ENCODE assay signal across 8 cellular contexts in the genomic region with DNA sequence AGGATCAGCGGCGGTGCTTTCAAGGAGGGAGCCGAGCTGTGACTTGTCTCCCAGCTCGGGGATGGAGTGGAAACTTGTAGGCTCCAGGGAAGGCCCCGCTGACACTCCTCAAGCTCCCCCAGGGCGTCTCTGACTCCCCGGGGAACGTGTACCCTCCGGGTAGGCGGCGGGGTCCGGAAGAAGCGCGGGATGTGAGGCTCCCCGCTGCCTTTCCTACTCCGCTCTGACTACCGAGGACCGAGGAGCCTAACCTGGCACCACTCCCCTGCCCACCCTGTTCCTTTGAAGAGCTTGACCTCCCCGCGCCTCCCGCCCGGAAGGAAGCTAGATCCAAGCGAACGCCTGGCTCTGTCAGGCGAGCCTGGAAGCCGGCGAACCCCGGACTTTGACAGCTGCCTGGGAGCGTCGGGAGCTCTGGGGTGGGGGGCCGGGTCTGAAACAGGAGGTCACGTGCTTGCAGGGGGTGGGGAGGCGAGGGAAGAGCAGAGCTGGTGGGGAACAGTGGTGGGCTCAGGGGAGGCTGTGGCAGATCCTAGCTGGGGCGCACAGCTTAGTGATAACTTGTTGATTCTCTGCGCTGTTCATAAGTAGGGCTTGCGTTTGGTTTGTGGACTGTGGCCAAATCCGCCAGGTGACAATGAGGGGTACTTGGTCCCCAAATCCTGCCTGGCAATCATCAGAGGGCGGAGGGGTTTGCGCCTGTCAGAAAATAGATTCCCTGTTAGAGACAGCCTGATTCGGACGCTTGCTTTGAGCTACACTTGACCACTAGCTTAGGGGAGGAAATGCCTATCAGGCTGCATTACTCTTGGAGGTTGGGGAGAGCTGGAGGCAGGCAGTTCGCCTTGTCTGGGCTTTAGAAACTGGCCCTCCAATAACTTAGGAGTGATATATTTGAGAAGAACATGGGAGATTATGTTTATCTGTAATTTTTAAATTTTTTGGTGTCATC. TPM values are rescaled to one million over a fixed set of nuclear protein-coding genes. Genes with fewer than 3 reads are reported as not detected.
DNase-seq lines count a peak whose midpoint lies in the region; ATAC-seq and TF ChIP-seq lines count a peak whose summit lies in the region.

No MANE protein-coding gene starts in this region.

- H3K9me3 Mint-ChIP-seq in naive thymus-derived CD8-positive, alpha-beta T cell, result no peaks in the 10 kb centered on the region

- no peaks in the 10 kb centered on the region for H3K9me3 ChIP-seq in parathyroid adenoma (ENCODE audit: control insufficient read depth, low read length)

- H3K4me3 ChIP-seq in parathyroid adenoma (ENCODE audit: low read depth, low read length), result no peak overlapping the region

- ATAC-seq in foreskin keratinocyte, result peak; percentile 11
- ATAC-seq in GM19452 (IDR thresholded peaks at IDR 0.05; ENCODE audit: unreplicated experiment), result no peak
- no peak for ATAC-seq in naive thymus-derived CD8-positive, alpha-beta T cell
- ATAC-seq in GM21447 (IDR thresholded peaks at IDR 0.05; ENCODE audit: unreplicated experiment), result no peak

- H3K27ac ChIP-seq in foreskin keratinocyte (no peak overlapping the region), parathyroid adenoma (no peak overlapping the region)

- H3K36me3 ChIP-seq in parathyroid adenoma (ENCODE audit: control insufficient read depth, insufficient read depth, low read length), result no peaks in the 10 kb centered on the region

- TF ChIP-seq CTCF in foreskin keratinocyte (conservative IDR thresholded peaks at IDR 0.05) (no peak), parathyroid adenoma (IDR thresholded peaks at IDR 0.05) (no peak)

- H3K4me1 Mint-ChIP-seq in naive thymus-derived CD8-positive, alpha-beta T cell, result peaks cover 2 to 11% (median 8%) of the 10 kb centered on the region in 4 donors

- no peaks in the 10 kb centered on the region for H3K79me2 ChIP-seq in parathyroid adenoma

- no peaks in the 10 kb centered on the region for H3K4me1 ChIP-seq in foreskin keratinocyte
- no peaks in the 10 kb centered on the region for H3K4me1 ChIP-seq in parathyroid adenoma

- no peak overlapping the region for H3K27ac Mint-ChIP-seq in naive thymus-derived CD8-positive, alpha-beta T cell

- H2AFZ ChIP-seq in parathyroid adenoma, result no peak overlapping the region

- peaks cover 34 to 78% (median 51%) of the 10 kb centered on the region in 5 donors for H3K27me3 Mint-ChIP-seq in naive thymus-derived CD8-positive, alpha-beta T cell

- DNase-seq in DMS79 treated with DMSO at 0.1 percent for 48 hours (lab: John Stamatoyannopoulos, UW) (peak; percentile 36), NCI-H1105 treated with DMSO at 0.1 percent for 48 hours (lab: John Stamatoyannopoulos, UW) (peak; percentile 72), foreskin keratinocyte (peak in 1 of 2 donors; percentile 34), NCI-H1048 (lab: John Stamatoyannopoulos, UW) (no peak)
- no peak for DNase-seq in naive thymus-derived CD8-positive, alpha-beta T cell

- POLR2A ChIA-PET in naive thymus-derived CD8-positive, alpha-beta T cell (lab: Charles Lee), result interaction anchor here (0.6 kb wide), 1 partner anchor 27 kb away, joined by 4 read pairs; no protein-coding TSS in a partner anchor

- H3K27me3 ChIP-seq in foreskin keratinocyte, result peaks cover 40% of the 10 kb centered on the region
- peaks cover 4% of the 10 kb centered on the region for H3K27me3 ChIP-seq in parathyroid adenoma (ENCODE audit: control insufficient read depth, insufficient read depth, low read length)

- H3K9ac ChIP-seq in parathyroid adenoma, result no peak overlapping the region

- H3K36me3 Mint-ChIP-seq in naive thymus-derived CD8-positive, alpha-beta T cell, result peaks cover 0 to 5% (median 3%) of the 10 kb centered on the region in 3 donors

- peak overlapping the region in 4 of 10 donors; percentile 3 to 14 (median 10) for H3K4me3 Mint-ChIP-seq in naive thymus-derived CD8-positive, alpha-beta T cell

- peak overlapping the region; percentile 51 for H3K4me2 ChIP-seq in parathyroid adenoma (ENCODE audit: low read length)

RNA-seq across cellular contexts. Expression of gene CLSTN2, which starts 1.2 kb away (rescaled TPM):
- total RNA-seq in foreskin keratinocyte, result 0.14 and 0.27 TPM in 2 replicates
- polyA plus RNA-seq in foreskin keratinocyte, result 0.03 and 0.06 TPM in 2 replicates
- total RNA-seq in naive thymus-derived CD8-positive, alpha-beta T cell, result not detected
- polyA plus RNA-seq in naive thymus-derived CD8-positive, alpha-beta T cell, result not detected

Comparison
In these comparisons a context has a peak if more than half of its experiments do, and no peak if none do; other contexts are left out.
1. DNase-seq: peak in DMS79 treated with DMSO at 0.1 percent for 48 hours (single experiment) and NCI-H1105 treated with DMSO at 0.1 percent for 48 hours (single experiment); none in NCI-H1048 (single experiment) and naive thymus-derived CD8-positive, alpha-beta T cell (0 of 10).